Comparison of ENCODE assay signal across 1 cellular context in the genomic region with DNA sequence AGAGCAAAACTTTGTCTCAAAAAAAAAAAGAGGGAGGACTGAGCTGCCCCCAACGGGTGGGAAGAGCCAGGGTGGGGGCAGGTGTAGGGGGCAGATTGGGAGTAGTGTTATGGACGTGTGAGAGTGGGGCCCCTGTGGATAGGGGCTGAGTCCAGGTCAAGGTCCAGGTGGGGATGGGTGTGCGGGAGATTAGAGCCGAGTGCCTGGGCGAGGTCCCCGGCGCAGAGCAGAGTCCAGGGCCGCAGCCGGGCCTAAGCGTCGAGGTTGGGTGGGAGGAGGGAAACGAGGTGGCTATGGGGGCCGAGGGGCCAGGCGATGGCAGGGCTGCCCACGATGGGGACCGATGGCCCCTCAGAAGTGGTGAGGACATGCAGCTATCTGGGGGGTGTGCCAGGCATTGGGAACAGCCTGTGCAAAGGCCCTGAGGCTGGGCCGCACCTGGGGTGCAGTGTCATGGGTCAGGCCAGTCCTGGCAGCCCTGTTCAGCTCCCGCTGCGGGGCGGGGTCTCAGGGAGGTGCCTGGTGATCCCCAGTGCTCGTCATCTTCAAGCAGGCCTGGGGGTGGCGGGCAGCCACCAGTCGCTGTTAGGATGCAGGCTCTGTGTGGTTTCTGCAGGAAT.
TF ChIP-seq lines count a peak whose summit lies in the region.

No MANE protein-coding gene starts in this region.

TF ChIP-seq in HepG2, 621 proteins besides CTCF, POLR2A, EP300 and RAD21 (continued from another document and continues in another):
- TF ChIP-seq, protein P1, sequence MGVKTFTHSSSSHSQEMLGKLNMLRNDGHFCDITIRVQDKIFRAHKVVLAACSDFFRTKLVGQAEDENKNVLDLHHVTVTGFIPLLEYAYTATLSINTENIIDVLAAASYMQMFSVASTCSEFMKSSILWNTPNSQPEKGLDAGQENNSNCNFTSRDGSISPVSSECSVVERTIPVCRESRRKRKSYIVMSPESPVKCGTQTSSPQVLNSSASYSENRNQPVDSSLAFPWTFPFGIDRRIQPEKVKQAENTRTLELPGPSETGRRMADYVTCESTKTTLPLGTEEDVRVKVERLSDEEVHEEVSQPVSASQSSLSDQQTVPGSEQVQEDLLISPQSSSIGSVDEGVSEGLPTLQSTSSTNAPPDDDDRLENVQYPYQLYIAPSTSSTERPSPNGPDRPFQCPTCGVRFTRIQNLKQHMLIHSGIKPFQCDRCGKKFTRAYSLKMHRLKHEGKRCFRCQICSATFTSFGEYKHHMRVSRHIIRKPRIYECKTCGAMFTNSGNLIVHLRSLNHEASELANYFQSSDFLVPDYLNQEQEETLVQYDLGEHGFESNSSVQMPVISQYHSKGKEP (CRISPR knock-in tag; IDR thresholded peaks at IDR 0.05): no peak
- TF ChIP-seq, protein P2, sequence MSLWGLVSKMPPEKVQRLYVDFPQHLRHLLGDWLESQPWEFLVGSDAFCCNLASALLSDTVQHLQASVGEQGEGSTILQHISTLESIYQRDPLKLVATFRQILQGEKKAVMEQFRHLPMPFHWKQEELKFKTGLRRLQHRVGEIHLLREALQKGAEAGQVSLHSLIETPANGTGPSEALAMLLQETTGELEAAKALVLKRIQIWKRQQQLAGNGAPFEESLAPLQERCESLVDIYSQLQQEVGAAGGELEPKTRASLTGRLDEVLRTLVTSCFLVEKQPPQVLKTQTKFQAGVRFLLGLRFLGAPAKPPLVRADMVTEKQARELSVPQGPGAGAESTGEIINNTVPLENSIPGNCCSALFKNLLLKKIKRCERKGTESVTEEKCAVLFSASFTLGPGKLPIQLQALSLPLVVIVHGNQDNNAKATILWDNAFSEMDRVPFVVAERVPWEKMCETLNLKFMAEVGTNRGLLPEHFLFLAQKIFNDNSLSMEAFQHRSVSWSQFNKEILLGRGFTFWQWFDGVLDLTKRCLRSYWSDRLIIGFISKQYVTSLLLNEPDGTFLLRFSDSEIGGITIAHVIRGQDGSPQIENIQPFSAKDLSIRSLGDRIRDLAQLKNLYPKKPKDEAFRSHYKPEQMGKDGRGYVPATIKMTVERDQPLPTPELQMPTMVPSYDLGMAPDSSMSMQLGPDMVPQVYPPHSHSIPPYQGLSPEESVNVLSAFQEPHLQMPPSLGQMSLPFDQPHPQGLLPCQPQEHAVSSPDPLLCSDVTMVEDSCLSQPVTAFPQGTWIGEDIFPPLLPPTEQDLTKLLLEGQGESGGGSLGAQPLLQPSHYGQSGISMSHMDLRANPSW (CRISPR knock-in tag; IDR thresholded peaks at IDR 0.05; ENCODE audit: borderline replicate concordance): peak; percentile 72; the same call in 1 of the 2 replicates
- TF ChIP-seq TBP (CRISPR knock-in tag; IDR thresholded peaks at IDR 0.05) (no peak), HNRNPUL1 (IDR thresholded peaks at IDR 0.05; ENCODE audit: low read depth, low read length) (no peak), MEIS2 (CRISPR knock-in tag; IDR thresholded peaks at IDR 0.05) (no peak), ZNF431 (CRISPR knock-in tag; IDR thresholded peaks at IDR 0.05; ENCODE audit: borderline replicate concordance, low read depth) (peak; percentile 73; the same call in 1 of the 2 replicates), EED (CRISPR knock-in tag; IDR thresholded peaks at IDR 0.05) (no peak; the same call in 1 of the 2 replicates), REPIN1 (CRISPR knock-in tag; IDR thresholded peaks at IDR 0.05; ENCODE audit: borderline replicate concordance, low read depth) (peak; percentile 94), FOXC1 (CRISPR knock-in tag; IDR thresholded peaks at IDR 0.05; ENCODE audit: borderline replicate concordance) (peak; percentile 58; the same call in 1 of the 2 replicates), KDM6A (CRISPR knock-in tag; IDR thresholded peaks at IDR 0.05; ENCODE audit: low read depth) (peak; percentile 100), TCF7L2 (IDR thresholded peaks at IDR 0.05; ENCODE audit: low read depth, low read length) (no peak), ZNF12 (CRISPR knock-in tag; IDR thresholded peaks at IDR 0.05) (no peak), HIVEP1 (CRISPR knock-in tag; IDR thresholded peaks at IDR 0.05) (peak; percentile 77), MTF2 (CRISPR knock-in tag; IDR thresholded peaks at IDR 0.05; ENCODE audit: borderline replicate concordance) (no peak), ZNF703 (CRISPR knock-in tag; IDR thresholded peaks at IDR 0.05; ENCODE audit: borderline replicate concordance) (0 out of 2 replicates have a peak, but pooled peaks have one; percentile 75), ZNF264 (CRISPR knock-in tag; IDR thresholded peaks at IDR 0.05) (peak; percentile 95), ZMYM4 (CRISPR knock-in tag; IDR thresholded peaks at IDR 0.05) (peak; percentile 60), ZZZ3 (CRISPR knock-in tag; IDR thresholded peaks at IDR 0.05; ENCODE audit: borderline replicate concordance) (no peak), SMYD3 (CRISPR knock-in tag; IDR thresholded peaks at IDR 0.05) (no peak), STAG1 (CRISPR knock-in tag; IDR thresholded peaks at IDR 0.05) (no peak), FIP1L1 (IDR thresholded peaks at IDR 0.05; ENCODE audit: borderline replicate concordance, insufficient read depth, low read depth, low read length) (no peak), ZSCAN31 (CRISPR knock-in tag; IDR thresholded peaks at IDR 0.05; ENCODE audit: low read depth) (no peak; the same call in 1 of the 2 replicates), BCL6 (CRISPR knock-in tag; IDR thresholded peaks at IDR 0.05) (peak; percentile 70), SRSF1 (optimal IDR thresholded peaks at IDR 0.05; ENCODE audit: low read depth, low read length) (peak; percentile 30), STAT5B (CRISPR knock-in tag; IDR thresholded peaks at IDR 0.05) (peak; percentile 70; the same call in 1 of the 2 replicates), ZNF782 (CRISPR knock-in tag; IDR thresholded peaks at IDR 0.05; ENCODE audit: borderline replicate concordance) (0 out of 2 replicates have a peak, but pooled peaks have one; percentile 22), ZNF180 (CRISPR knock-in tag; IDR thresholded peaks at IDR 0.05; ENCODE audit: borderline replicate concordance, low read depth) (no peak), SAFB2 (CRISPR knock-in tag; IDR thresholded peaks at IDR 0.05; ENCODE audit: borderline replicate concordance, low read depth) (no peak), MLLT10 (CRISPR knock-in tag; IDR thresholded peaks at IDR 0.05) (no peak), ZNF816 (CRISPR knock-in tag; IDR thresholded peaks at IDR 0.05; ENCODE audit: borderline replicate concordance) (peak; percentile 26; the same call in 1 of the 2 replicates), NFIB (CRISPR knock-in tag; IDR thresholded peaks at IDR 0.05; ENCODE audit: borderline replicate concordance) (no peak), TAF15 (IDR thresholded peaks at IDR 0.05; ENCODE audit: low read depth, low read length, poor library complexity, severe bottlenecking) (no peak), ZNF343 (CRISPR knock-in tag; IDR thresholded peaks at IDR 0.05) (0 out of 2 replicates have a peak, but pooled peaks have one; percentile 38)
- TF ChIP-seq, protein P3, sequence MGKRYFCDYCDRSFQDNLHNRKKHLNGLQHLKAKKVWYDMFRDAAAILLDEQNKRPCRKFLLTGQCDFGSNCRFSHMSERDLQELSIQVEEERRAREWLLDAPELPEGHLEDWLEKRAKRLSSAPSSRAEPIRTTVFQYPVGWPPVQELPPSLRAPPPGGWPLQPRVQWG (CRISPR knock-in tag; IDR thresholded peaks at IDR 0.05; ENCODE audit: borderline replicate concordance, low read depth): no peak
- TF ChIP-seq, protein P4, sequence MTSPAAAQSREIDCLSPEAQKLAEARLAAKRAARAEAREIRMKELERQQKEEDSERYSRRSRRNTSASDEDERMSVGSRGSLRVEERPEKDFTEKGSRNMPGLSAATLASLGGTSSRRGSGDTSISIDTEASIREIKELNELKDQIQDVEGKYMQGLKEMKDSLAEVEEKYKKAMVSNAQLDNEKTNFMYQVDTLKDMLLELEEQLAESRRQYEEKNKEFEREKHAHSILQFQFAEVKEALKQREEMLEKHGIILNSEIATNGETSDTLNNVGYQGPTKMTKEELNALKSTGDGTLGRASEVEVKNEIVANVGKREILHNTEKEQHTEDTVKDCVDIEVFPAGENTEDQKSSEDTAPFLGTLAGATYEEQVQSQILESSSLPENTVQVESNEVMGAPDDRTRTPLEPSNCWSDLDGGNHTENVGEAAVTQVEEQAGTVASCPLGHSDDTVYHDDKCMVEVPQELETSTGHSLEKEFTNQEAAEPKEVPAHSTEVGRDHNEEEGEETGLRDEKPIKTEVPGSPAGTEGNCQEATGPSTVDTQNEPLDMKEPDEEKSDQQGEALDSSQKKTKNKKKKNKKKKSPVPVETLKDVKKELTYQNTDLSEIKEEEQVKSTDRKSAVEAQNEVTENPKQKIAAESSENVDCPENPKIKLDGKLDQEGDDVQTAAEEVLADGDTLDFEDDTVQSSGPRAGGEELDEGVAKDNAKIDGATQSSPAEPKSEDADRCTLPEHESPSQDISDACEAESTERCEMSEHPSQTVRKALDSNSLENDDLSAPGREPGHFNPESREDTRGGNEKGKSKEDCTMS (CRISPR knock-in tag; conservative IDR thresholded peaks at IDR 0.05): no peak
- TF ChIP-seq, protein P5, sequence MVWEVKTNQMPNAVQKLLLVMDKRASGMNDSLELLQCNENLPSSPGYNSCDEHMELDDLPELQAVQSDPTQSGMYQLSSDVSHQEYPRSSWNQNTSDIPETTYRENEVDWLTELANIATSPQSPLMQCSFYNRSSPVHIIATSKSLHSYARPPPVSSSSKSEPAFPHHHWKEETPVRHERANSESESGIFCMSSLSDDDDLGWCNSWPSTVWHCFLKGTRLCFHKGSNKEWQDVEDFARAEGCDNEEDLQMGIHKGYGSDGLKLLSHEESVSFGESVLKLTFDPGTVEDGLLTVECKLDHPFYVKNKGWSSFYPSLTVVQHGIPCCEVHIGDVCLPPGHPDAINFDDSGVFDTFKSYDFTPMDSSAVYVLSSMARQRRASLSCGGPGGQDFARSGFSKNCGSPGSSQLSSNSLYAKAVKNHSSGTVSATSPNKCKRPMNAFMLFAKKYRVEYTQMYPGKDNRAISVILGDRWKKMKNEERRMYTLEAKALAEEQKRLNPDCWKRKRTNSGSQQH (CRISPR knock-in tag; IDR thresholded peaks at IDR 0.05; ENCODE audit: low read depth): no peak
- TF ChIP-seq, protein P6, sequence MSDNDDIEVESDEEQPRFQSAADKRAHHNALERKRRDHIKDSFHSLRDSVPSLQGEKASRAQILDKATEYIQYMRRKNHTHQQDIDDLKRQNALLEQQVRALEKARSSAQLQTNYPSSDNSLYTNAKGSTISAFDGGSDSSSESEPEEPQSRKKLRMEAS (IDR thresholded peaks at IDR 0.05): peak; percentile 96
- TF ChIP-seq, protein P7, sequence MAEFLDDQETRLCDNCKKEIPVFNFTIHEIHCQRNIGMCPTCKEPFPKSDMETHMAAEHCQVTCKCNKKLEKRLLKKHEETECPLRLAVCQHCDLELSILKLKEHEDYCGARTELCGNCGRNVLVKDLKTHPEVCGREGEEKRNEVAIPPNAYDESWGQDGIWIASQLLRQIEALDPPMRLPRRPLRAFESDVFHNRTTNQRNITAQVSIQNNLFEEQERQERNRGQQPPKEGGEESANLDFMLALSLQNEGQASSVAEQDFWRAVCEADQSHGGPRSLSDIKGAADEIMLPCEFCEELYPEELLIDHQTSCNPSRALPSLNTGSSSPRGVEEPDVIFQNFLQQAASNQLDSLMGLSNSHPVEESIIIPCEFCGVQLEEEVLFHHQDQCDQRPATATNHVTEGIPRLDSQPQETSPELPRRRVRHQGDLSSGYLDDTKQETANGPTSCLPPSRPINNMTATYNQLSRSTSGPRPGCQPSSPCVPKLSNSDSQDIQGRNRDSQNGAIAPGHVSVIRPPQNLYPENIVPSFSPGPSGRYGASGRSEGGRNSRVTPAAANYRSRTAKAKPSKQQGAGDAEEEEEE (CRISPR knock-in tag; IDR thresholded peaks at IDR 0.05; ENCODE audit: borderline replicate concordance): no peak
- TF ChIP-seq, protein P8, sequence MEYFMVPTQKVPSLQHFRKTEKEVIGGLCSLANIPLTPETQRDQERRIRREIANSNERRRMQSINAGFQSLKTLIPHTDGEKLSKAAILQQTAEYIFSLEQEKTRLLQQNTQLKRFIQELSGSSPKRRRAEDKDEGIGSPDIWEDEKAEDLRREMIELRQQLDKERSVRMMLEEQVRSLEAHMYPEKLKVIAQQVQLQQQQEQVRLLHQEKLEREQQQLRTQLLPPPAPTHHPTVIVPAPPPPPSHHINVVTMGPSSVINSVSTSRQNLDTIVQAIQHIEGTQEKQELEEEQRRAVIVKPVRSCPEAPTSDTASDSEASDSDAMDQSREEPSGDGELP (IDR thresholded peaks at IDR 0.05; ENCODE audit: borderline replicate concordance, low read depth): peak; percentile 73
- TF ChIP-seq, protein P9, sequence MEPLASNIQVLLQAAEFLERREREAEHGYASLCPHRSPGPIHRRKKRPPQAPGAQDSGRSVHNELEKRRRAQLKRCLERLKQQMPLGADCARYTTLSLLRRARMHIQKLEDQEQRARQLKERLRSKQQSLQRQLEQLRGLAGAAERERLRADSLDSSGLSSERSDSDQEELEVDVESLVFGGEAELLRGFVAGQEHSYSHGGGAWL (CRISPR knock-in tag; IDR thresholded peaks at IDR 0.05): peak; percentile 72
